ENCODE assay signal across 8 cellular contexts in genomic region chr10:63798599-63799498, GRCh38.
DNase-seq lines count a peak whose midpoint lies in the region; ATAC-seq, FAIRE-seq and TF ChIP-seq lines count a peak whose summit lies in the region.

No MANE protein-coding gene starts in this region.

- peaks cover 8% of the 10 kb centered on the region for H3K4me1 ChIP-seq in suprapubic skin

- H3K9me3 ChIP-seq in suprapubic skin = no peaks in the 10 kb centered on the region

- no peak for TF ChIP-seq POLR2A in suprapubic skin (IDR thresholded peaks at IDR 0.05)

- no peak for FAIRE-seq in bronchial epithelial cell (lab: Jason Lieb, UNC)

- no peak overlapping the region for H3K4me3 ChIP-seq in bronchial epithelial cell (ENCODE audit: low read depth, low read length)
- no peak overlapping the region for H3K4me3 ChIP-seq in suprapubic skin

- 39% methylated on average over 9 of the region's 9 CpGs for WGBS in suprapubic skin

- H3K27me3 ChIP-seq in bronchial epithelial cell (ENCODE audit: control insufficient read depth, insufficient read depth, low read length) (no peaks in the 10 kb centered on the region), suprapubic skin (no peaks in the 10 kb centered on the region)

- peak overlapping the region; percentile 57 for H3K27ac ChIP-seq in suprapubic skin

- DNase-seq in HT-29 (ENCODE audit: low spot score) (peak; percentile 42), bronchial epithelial cell (ENCODE audit: low read depth) (peak; percentile 89), kidney tubule cell (ENCODE audit: low spot score) (peak; percentile 87), suprapubic skin (ENCODE audit: low spot score in 2 of 2) (peak in 1 of 2 donors; percentile 79), SHP77 (lab: John Stamatoyannopoulos, UW) (no peak), GOT3 (lab: John Stamatoyannopoulos, UW) (no peak), NCI-H1436 (lab: John Stamatoyannopoulos, UW) (no peak)

- ATAC-seq in GM21825 (IDR thresholded peaks at IDR 0.05; ENCODE audit: unreplicated experiment) = no peak

- TF ChIP-seq CTCF in bronchial epithelial cell (IDR thresholded peaks at IDR 0.05; ENCODE audit: insufficient read depth, low read length, severe bottlenecking) = no peak
- TF ChIP-seq CTCF in suprapubic skin (IDR thresholded peaks at IDR 0.05) = no peak

- H3K36me3 ChIP-seq in bronchial epithelial cell (ENCODE audit: control insufficient read depth, insufficient read depth, low read length) (no peaks in the 10 kb centered on the region), suprapubic skin (no peaks in the 10 kb centered on the region)

- no peak for TF ChIP-seq EP300 in suprapubic skin (IDR thresholded peaks at IDR 0.05)

Comparison
In these comparisons a context has a peak if more than half of its experiments do, and no peak if none do; other contexts are left out.
1. DNase-seq: peak in HT-29 (single experiment), bronchial epithelial cell (single experiment) and kidney tubule cell (single experiment); none in SHP77 (0 of 2), GOT3 (single experiment) and NCI-H1436 (single experiment).